14 cellular contexts compared by ENCODE assay signal in the genomic region with DNA sequence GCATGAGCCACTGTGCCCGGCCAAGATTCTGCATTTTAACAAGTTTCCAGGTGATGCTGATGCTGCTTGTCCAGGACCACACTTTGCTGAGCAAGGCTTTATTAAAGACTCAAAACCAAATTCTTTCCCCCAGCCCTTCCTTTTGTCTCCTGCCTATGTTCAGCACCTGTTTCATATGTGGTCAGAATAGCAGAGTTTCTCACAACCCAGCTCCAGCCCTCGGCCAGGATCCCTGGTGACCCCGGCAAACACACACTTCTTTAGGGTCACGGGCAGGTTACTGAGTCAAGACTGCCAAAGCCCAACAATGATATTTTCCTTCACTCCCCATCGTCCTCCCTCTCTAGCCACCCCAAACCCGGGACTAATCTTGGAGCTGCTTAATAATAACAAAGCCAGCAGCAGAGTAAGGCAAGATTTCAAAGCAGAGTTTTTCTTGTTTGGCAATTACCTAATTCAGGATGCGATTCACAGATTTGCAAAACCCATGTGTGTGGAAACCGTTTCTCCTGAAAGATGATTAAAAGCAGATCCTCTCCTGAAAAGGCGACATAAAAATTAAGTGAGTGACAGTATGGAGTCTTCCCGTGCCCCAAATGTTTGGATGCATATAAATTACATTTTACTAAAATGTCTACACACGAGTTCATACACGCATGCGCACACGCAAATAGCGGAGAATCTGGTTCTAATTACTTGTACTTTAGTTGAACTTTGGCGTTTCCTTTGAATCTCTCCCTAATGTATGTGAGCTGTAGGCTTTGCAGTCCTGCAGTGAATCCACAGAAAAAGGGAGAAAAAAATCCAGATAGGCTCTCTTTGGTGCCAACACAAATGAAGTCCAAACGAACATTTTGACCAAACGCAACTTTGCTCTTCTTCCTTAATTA. TPM values are rescaled to one million over a fixed set of nuclear protein-coding genes. Genes with fewer than 3 reads are reported as not detected.
DNase-seq lines count a peak whose midpoint lies in the region; ATAC-seq and TF ChIP-seq lines count a peak whose summit lies in the region.
"Had no signal": no experiment of that assay in that cellular context is flagged by ENCODE, and none has a peak within 500 bp of the region (broad histone marks: within the 10 kb centered on the region; RNA-seq: fewer than 3 reads in every experiment).

No MANE protein-coding gene starts in this region.

- TF ChIP-seq CTCF in thyroid gland (IDR thresholded peaks at IDR 0.05), result no peak

- ATAC-seq in right cardiac atrium (peak in 1 of 2 donors; percentile 45), HG03095 (IDR thresholded peaks at IDR 0.05; ENCODE audit: unreplicated experiment) (no peak), GM21786 (IDR thresholded peaks at IDR 0.05; ENCODE audit: unreplicated experiment) (no peak)

- intact Hi-C loops in right cardiac atrium (cut with DNase I) (no loop called here), thyroid gland (cut with DNase I) (no loop called here)

- H3K4me1 ChIP-seq in adipocyte (ENCODE audit: control insufficient read depth, insufficient read depth, low read length) (peaks cover 35% of the 10 kb centered on the region), right cardiac atrium (ENCODE audit: control insufficient read depth, insufficient read depth, low read length) (peaks cover 9% of the 10 kb centered on the region), thyroid gland (peaks cover 52 to 65% of the 10 kb centered on the region in 2 donors)

- H3K9ac ChIP-seq in adipocyte (ENCODE audit: low read length), result no peak overlapping the region

- H3K27me3 ChIP-seq in adipocyte (replicated peaks; ENCODE audit: control insufficient read depth, insufficient read depth, low read length) (no peaks in the 10 kb centered on the region), right cardiac atrium (ENCODE audit: control insufficient read depth, insufficient read depth) (no peaks in the 10 kb centered on the region), thyroid gland (no peaks in the 10 kb centered on the region)

- H3K36me3 ChIP-seq in adipocyte (ENCODE audit: control insufficient read depth, insufficient read depth, low read length, severe bottlenecking) (no peaks in the 10 kb centered on the region), thyroid gland (no peaks in the 10 kb centered on the region)

- no peak for TF ChIP-seq POLR2A in thyroid gland (IDR thresholded peaks at IDR 0.05)

- peak; percentile 56 for DNase-seq in GM03348 (ENCODE audit: low spot score)
- peak; percentile 93 for DNase-seq in adipocyte (ENCODE audit: low read depth)
- no peak for DNase-seq in right cardiac atrium
- peak in 1 of 2 donors; percentile 22 for DNase-seq in thyroid gland
- no peak for DNase-seq in effector CD4-positive, alpha-beta T cell
- no peak for DNase-seq in germinal center (ENCODE audit: low spot score)
- DNase-seq: activated CD4-positive, alpha-beta T cell treated with anti-CD3 and anti-CD28 coated beads, Interleukin-2, amount 50 U/mL, for 48 hours; activated naive CD4-positive, alpha-beta T cell treated with anti-CD3 and anti-CD28 coated beads, Interleukin-2, amount 50 U/mL, for 16 hours; foreskin melanocyte; SIG-M5; stimulated activated CD4-positive, alpha-beta T cell treated with anti-CD3 and anti-CD28 coated beads, Interleukin-4, amount 100 ng/mL, for 1 hour had no signal

- H3K4me3 ChIP-seq in adipocyte (ENCODE audit: low read length) (peak overlapping the region; percentile 59), right cardiac atrium (ENCODE audit: low read length) (peak overlapping the region; percentile 3), thyroid gland (replicated peaks in 1 of 3) (no peak overlapping the region)

- H3K27ac ChIP-seq in right cardiac atrium (ENCODE audit: low read length) (peak overlapping the region; percentile 20), thyroid gland (peak overlapping the region; percentile 68 to 85 (median 82))

- WGBS in right cardiac atrium, result 37% methylated on average over 18 of the region's 18 CpGs
- WGBS in thyroid gland, 2 donors, result 58 to 62% methylated on average over 18 of the region's 18 CpGs

- no peaks in the 10 kb centered on the region for H3K9me3 ChIP-seq in adipocyte (ENCODE audit: control insufficient read depth, low read length)
- H3K9me3 ChIP-seq in right cardiac atrium (ENCODE audit: control insufficient read depth, low read length), result no peaks in the 10 kb centered on the region
- no peaks in the 10 kb centered on the region for H3K9me3 ChIP-seq in thyroid gland

RNA-seq across cellular contexts. Expression of a gene that starts 25.7 kb away (rescaled TPM):
- total RNA-seq in right cardiac atrium (10 to 100 TPM; 17.0 to 26.4 (median 24.7) TPM), thyroid gland (10 to 100 TPM; 13.6 to 31.5 (median 20.5) TPM)
- 9.5 TPM for polyA plus RNA-seq in right cardiac atrium
- total RNA-seq: G401 had no signal

Comparison
In these comparisons a context has a peak if more than half of its experiments do, and no peak if none do; other contexts are left out.
1. DNase-seq: peak in GM03348 (single experiment) and adipocyte (single experiment); none in right cardiac atrium (0 of 3), effector CD4-positive, alpha-beta T cell (single experiment) and germinal center (single experiment).
2. H3K4me3 ChIP-seq: peak in adipocyte (single experiment) and right cardiac atrium (single experiment); none in thyroid gland (0 of 3).